ENCODE assay signal across 8 cellular contexts in the genomic region with DNA sequence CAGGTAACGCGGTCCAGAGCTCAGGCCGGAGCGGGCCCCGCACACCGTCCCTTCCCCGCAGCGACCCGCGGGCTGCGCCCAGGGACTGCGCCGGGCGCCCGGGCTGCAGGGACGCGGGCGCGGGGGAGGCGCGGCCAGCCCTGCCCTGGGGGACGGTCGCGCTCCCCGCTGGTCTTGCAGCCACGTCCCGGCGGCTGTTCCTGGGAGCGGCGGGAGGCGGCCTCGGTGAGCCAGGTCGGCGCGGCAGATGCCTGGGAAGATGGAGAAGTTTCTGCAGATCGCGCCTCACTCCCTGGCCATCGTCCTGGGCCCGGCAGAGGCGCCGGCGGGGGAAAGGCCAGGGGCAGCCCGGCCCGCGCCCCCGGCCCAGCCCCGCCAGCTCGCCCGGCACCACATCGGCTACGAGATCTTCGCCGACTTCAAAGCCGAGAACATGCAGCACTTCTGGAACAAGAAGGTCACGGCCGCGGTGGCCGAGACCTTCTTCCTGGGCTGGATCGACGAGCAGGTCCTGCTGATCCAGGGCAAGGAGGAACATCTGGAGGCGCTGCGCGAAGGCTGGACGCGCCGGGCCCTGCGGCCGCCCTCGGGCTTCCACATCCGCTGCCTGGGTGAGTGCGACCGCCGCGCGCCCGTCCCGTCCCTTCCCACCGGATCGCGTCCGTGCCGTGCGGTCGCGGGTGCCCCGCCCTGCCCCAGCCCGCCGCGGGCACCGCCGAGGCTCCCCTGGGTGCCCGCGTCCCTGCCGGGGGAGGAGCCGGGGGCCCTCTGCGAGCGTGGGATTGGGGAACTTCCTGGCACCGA.
DNase-seq lines count a peak whose midpoint lies in the region; ATAC-seq lines count a peak whose summit lies in the region.

No MANE protein-coding gene starts in this region.

- POLR2A ChIA-PET in activated CD4-positive, alpha-beta memory T cell treated with anti-CD3 and anti-CD28 coated beads for 36 hours (lab: Charles Lee): no interaction called here

- intact Hi-C loops in activated CD4-positive, alpha-beta memory T cell treated with anti-CD3 and anti-CD28 coated beads for 36 hours (cut with micrococcal nuclease): no loop called here
- intact Hi-C loops in Right ventricle myocardium superior (cut with DNase I) (loop anchor here (5.0 kb wide), 1 partner anchor 75 kb away; no protein-coding TSS in a partner anchor), posterior vena cava (cut with DNase I) (no loop called here)

- ATAC-seq in Right ventricle myocardium superior (ENCODE audit: poor library complexity): peak; percentile 79
- no peak for ATAC-seq in HG03039 (IDR thresholded peaks at IDR 0.05; ENCODE audit: unreplicated experiment)
- ATAC-seq in HG02884 (IDR thresholded peaks at IDR 0.05; ENCODE audit: unreplicated experiment): no peak

- no peak overlapping the region for H3K27ac Mint-ChIP-seq in activated CD4-positive, alpha-beta memory T cell treated with anti-CD3 and anti-CD28 coated beads for 36 hours

- CTCF ChIA-PET in activated CD4-positive, alpha-beta memory T cell treated with anti-CD3 and anti-CD28 coated beads for 36 hours (lab: Charles Lee): no interaction called here

- no peak overlapping the region for H3K4me3 Mint-ChIP-seq in activated CD4-positive, alpha-beta memory T cell treated with anti-CD3 and anti-CD28 coated beads for 36 hours

- DNase-seq in NCI-H2081 (lab: John Stamatoyannopoulos, UW) (peak; percentile 10 to 11), NCI-H2081 treated with DMSO at 0.1 percent for 48 hours (lab: John Stamatoyannopoulos, UW) (no peak), Right ventricle myocardium superior (peak; percentile 57), posterior vena cava (ENCODE audit: low spot score) (peak; percentile 85)
- DNase-seq in activated CD4-positive, alpha-beta memory T cell treated with anti-CD3 and anti-CD28 coated beads for 36 hours: peak; percentile 28
- no peak for DNase-seq in central memory CD4-positive, alpha-beta T cell

- H3K9me3 Mint-ChIP-seq in activated CD4-positive, alpha-beta memory T cell treated with anti-CD3 and anti-CD28 coated beads for 36 hours: peaks cover 16% of the 10 kb centered on the region

- peaks cover 10% of the 10 kb centered on the region for H3K4me1 Mint-ChIP-seq in activated CD4-positive, alpha-beta memory T cell treated with anti-CD3 and anti-CD28 coated beads for 36 hours (ENCODE audit: low read depth)

- H3K27me3 Mint-ChIP-seq in activated CD4-positive, alpha-beta memory T cell treated with anti-CD3 and anti-CD28 coated beads for 36 hours: peaks cover 53% of the 10 kb centered on the region

- H3K36me3 Mint-ChIP-seq in activated CD4-positive, alpha-beta memory T cell treated with anti-CD3 and anti-CD28 coated beads for 36 hours: no peaks in the 10 kb centered on the region

Comparison
In these comparisons a context has a peak if more than half of its experiments do, and no peak if none do; other contexts are left out.
1. DNase-seq: peak in NCI-H2081 (2 of 2), activated CD4-positive, alpha-beta memory T cell treated with anti-CD3 and anti-CD28 coated beads for 36 hours (single experiment), Right ventricle myocardium superior (single experiment) and posterior vena cava (single experiment); none in NCI-H2081 treated with DMSO at 0.1 percent for 48 hours (single experiment) and central memory CD4-positive, alpha-beta T cell (single experiment).